17 cellular contexts compared by ENCODE assay signal in genomic region chr6:97280766-97281165, GRCh38. TPM values are rescaled to one million over a fixed set of nuclear protein-coding genes. Genes with fewer than 3 reads are reported as not detected.
DNase-seq lines count a peak whose midpoint lies in the region; FAIRE-seq and TF ChIP-seq lines count a peak whose summit lies in the region.
"Had no signal": no experiment of that assay in that cellular context is flagged by ENCODE, and none has a peak within 500 bp of the region (broad histone marks: within the 10 kb centered on the region; RNA-seq: fewer than 3 reads in every experiment).

No MANE protein-coding gene starts in this region.

- DNase-seq in GM23248, result no peak
- DNase-seq in hepatocyte (ENCODE audit: low spot score), result no peak
- no peak for DNase-seq in endothelial cell (ENCODE audit: low spot score)
- no peak for DNase-seq in neuronal stem cell (ENCODE audit: low spot score)
- DNase-seq in small intestine, result no peak
- no peak for DNase-seq in foreskin melanocyte
- DNase-seq: CD8-positive, alpha-beta T cell; NCI-H187 treated with DMSO at 0.1 percent for 48 hours; posterior cingulate gyrus; SIG-M5; stimulated activated CD4-positive, alpha-beta T cell treated with anti-CD3 and anti-CD28 coated beads, Interleukin-2, amount 100 ng/mL, for 24 hours had no signal

- no peak overlapping the region for H4K8ac ChIP-seq in neuronal stem cell (ENCODE audit: low read depth, low read length)

- H3K79me2 ChIP-seq in ACC112 (ENCODE audit: control insufficient read depth, insufficient read depth, low read length, unreplicated experiment), result peaks cover 23% of the 10 kb centered on the region
- peaks cover 15% of the 10 kb centered on the region for H3K79me2 ChIP-seq in GM23248 (ENCODE audit: insufficient read depth)
- peaks cover 49% of the 10 kb centered on the region for H3K79me2 ChIP-seq in SU-DHL-6 (ENCODE audit: insufficient read depth, low read length)
- peaks cover 17% of the 10 kb centered on the region for H3K79me2 ChIP-seq in hepatocyte

- H3K27ac ChIP-seq in ACC112 (ENCODE audit: low read depth, low read length), result no peak overlapping the region
- H3K27ac ChIP-seq in GM23248, result no peak overlapping the region
- no peak overlapping the region for H3K27ac ChIP-seq in SU-DHL-6 (ENCODE audit: low read depth, low read length)
- H3K27ac ChIP-seq in hepatocyte, result no peak overlapping the region
- no peak overlapping the region for H3K27ac ChIP-seq in neuronal stem cell (replicated peaks; ENCODE audit: low read length)
- H3K27ac ChIP-seq in small intestine (ENCODE audit: low read depth in 1 of 2, low read length in 1 of 2), result no peak overlapping the region
- H3K27ac ChIP-seq: esophagus muscularis mucosa, VCaP had no signal

- H3K4me2 ChIP-seq in GM23248 (ENCODE audit: unreplicated experiment) (peak overlapping the region; percentile 86), SU-DHL-6 (ENCODE audit: low read depth, low read length, poor library complexity, severe bottlenecking) (peak overlapping the region; percentile 96), hepatocyte (peak overlapping the region; percentile 89), neuronal stem cell (ENCODE audit: insufficient read depth, low read length, poor library complexity, severe bottlenecking) (no peak overlapping the region)

- H4K91ac ChIP-seq in neuronal stem cell (ENCODE audit: low read depth, low read length, poor library complexity), result no peak overlapping the region

- H3K9me2 ChIP-seq in GM23248 (ENCODE audit: insufficient read depth) (no peaks in the 10 kb centered on the region), SU-DHL-6 (replicated peaks; ENCODE audit: insufficient read depth, low read length) (no peaks in the 10 kb centered on the region), hepatocyte (replicated peaks; ENCODE audit: insufficient read depth) (no peaks in the 10 kb centered on the region)

- no peaks in the 10 kb centered on the region for H3K79me1 ChIP-seq in neuronal stem cell (ENCODE audit: low read depth, low read length)

- no peak overlapping the region for H3K18ac ChIP-seq in neuronal stem cell (ENCODE audit: low read length)

- no peak overlapping the region for H2BK15ac ChIP-seq in neuronal stem cell (ENCODE audit: low read length)

- no peak overlapping the region for H2AK5ac ChIP-seq in neuronal stem cell (ENCODE audit: low read depth, low read length)

- H3K27ac Mint-ChIP-seq in endothelial cell (ENCODE audit: unreplicated experiment), result no peak overlapping the region
- H3K27ac Mint-ChIP-seq: CD8-positive, alpha-beta T cell; stimulated activated memory B cell treated with anti-CD40 and anti-IgM and Interleukin-4, amounts not matched to agents 10 μg/mL and 1 μg/mL and 100 μg/mL, for 72 hours had no signal

- FAIRE-seq in small intestine (lab: Jason Lieb, UNC), result no peak

- H3K4me1 ChIP-seq in ACC112 (ENCODE audit: control insufficient read depth, insufficient read depth, low read length, unreplicated experiment) (peaks cover 13% of the 10 kb centered on the region), GM23248 (ENCODE audit: insufficient read depth) (peaks cover 5% of the 10 kb centered on the region; the same call in 1 of the 2 replicates), hepatocyte (ENCODE audit: insufficient read depth) (peaks cover 11% of the 10 kb centered on the region), neuronal stem cell (ENCODE audit: control insufficient read depth in 2 of 2, insufficient read depth in 1 of 2, low read depth in 1 of 2, low read length in 2 of 2) (peaks cover 3 to 5% of the 10 kb centered on the region in 2 donors), small intestine (ENCODE audit: control insufficient read depth in 2 of 2, insufficient read depth in 1 of 2, low read depth in 1 of 2, low read length in 1 of 2) (peaks cover 0 to 3% of the 10 kb centered on the region in 2 donors)

- no peaks in the 10 kb centered on the region for H4K20me1 ChIP-seq in GM23248 (ENCODE audit: insufficient read depth)
- peaks cover 3% of the 10 kb centered on the region; the same call in 1 of the 2 replicates for H4K20me1 ChIP-seq in SU-DHL-6 (ENCODE audit: low read depth, low read length)
- no peaks in the 10 kb centered on the region for H4K20me1 ChIP-seq in hepatocyte (ENCODE audit: insufficient read depth, poor library complexity, severe bottlenecking)

- H3K27me3 ChIP-seq in ACC112 (ENCODE audit: insufficient read depth, low read length) (no peaks in the 10 kb centered on the region), GM23248 (replicated peaks; ENCODE audit: insufficient read depth) (no peaks in the 10 kb centered on the region), SU-DHL-6 (ENCODE audit: low read length) (no peaks in the 10 kb centered on the region), hepatocyte (no peaks in the 10 kb centered on the region), neuronal stem cell (ENCODE audit: control insufficient read depth in 3 of 3, insufficient read depth in 3 of 3, low read depth in 1 of 3, low read length in 3 of 3) (no peaks in the 10 kb centered on the region), small intestine (ENCODE audit: control insufficient read depth in 2 of 2, insufficient read depth in 2 of 2, low read length in 2 of 2) (no peaks in the 10 kb centered on the region)
- H3K27me3 ChIP-seq: esophagus muscularis mucosa had no signal

- H3K9me3 ChIP-seq in GM23248 (ENCODE audit: low read depth) (no peaks in the 10 kb centered on the region), SU-DHL-6 (ENCODE audit: insufficient read depth, low read length) (no peaks in the 10 kb centered on the region), hepatocyte (ENCODE audit: low read depth) (no peaks in the 10 kb centered on the region), neuronal stem cell (replicated peaks in 1 of 2; ENCODE audit: control insufficient read depth in 2 of 2, insufficient read depth in 1 of 2, low read depth in 1 of 2, low read length in 2 of 2) (no peaks in the 10 kb centered on the region), small intestine (ENCODE audit: control insufficient read depth, low read depth) (no peaks in the 10 kb centered on the region)
- H3K9me3 ChIP-seq: esophagus muscularis mucosa had no signal

- no peak overlapping the region for H3K4ac ChIP-seq in neuronal stem cell (ENCODE audit: low read length)

- no peak overlapping the region for H3K4me3 Mint-ChIP-seq in endothelial cell (ENCODE audit: unreplicated experiment)

- no peak overlapping the region for H3K14ac ChIP-seq in neuronal stem cell (ENCODE audit: low read length)

- H2BK12ac ChIP-seq in neuronal stem cell (ENCODE audit: low read length), result no peak overlapping the region

- no peak overlapping the region for H3K23ac ChIP-seq in neuronal stem cell (ENCODE audit: low read depth, low read length, poor library complexity)

- H2AFZ ChIP-seq in ACC112 (ENCODE audit: low read length, unreplicated experiment) (no peak overlapping the region), GM23248 (0 out of 2 replicates have a peak overlapping the region, but pooled peaks have one; percentile 99), SU-DHL-6 (ENCODE audit: low read depth, low read length, severe bottlenecking) (no peak overlapping the region), hepatocyte (no peak overlapping the region), neuronal stem cell (ENCODE audit: low read length) (no peak overlapping the region)

- peaks cover 5% of the 10 kb centered on the region for H3K27me3 Mint-ChIP-seq in endothelial cell (ENCODE audit: unreplicated experiment)
- H3K27me3 Mint-ChIP-seq: stimulated activated memory B cell treated with anti-CD40 and anti-IgM and Interleukin-4, amounts not matched to agents 10 μg/mL and 1 μg/mL and 100 μg/mL, for 72 hours had no signal

- H3K36me3 ChIP-seq in ACC112 (ENCODE audit: insufficient read depth, low read length), result no peaks in the 10 kb centered on the region; the same call in 1 of the 2 replicates
- H3K36me3 ChIP-seq in GM23248 (ENCODE audit: low read depth), result no peaks in the 10 kb centered on the region
- H3K36me3 ChIP-seq in SU-DHL-6 (ENCODE audit: low read length), result peaks cover 38% of the 10 kb centered on the region; the same call in 1 of the 2 replicates
- no peaks in the 10 kb centered on the region for H3K36me3 ChIP-seq in hepatocyte (replicated peaks; ENCODE audit: insufficient read depth, low read depth)
- H3K36me3 ChIP-seq in neuronal stem cell (replicated peaks in 1 of 2; ENCODE audit: control insufficient read depth in 2 of 2, insufficient read depth in 2 of 2, low read length in 2 of 2), result peaks cover 10 to 62% of the 10 kb centered on the region in 2 donors
- peaks cover 0 to 3% of the 10 kb centered on the region in 2 donors for H3K36me3 ChIP-seq in small intestine (ENCODE audit: control insufficient read depth in 2 of 2, insufficient read depth in 2 of 2, low read length in 2 of 2)

- no peak for TF ChIP-seq CTCF in SU-DHL-6 (IDR thresholded peaks at IDR 0.05; ENCODE audit: insufficient read depth, low read length, poor library complexity, severe bottlenecking)
- TF ChIP-seq CTCF in hepatocyte (IDR thresholded peaks at IDR 0.05; ENCODE audit: poor library complexity), result no peak
- no peak for TF ChIP-seq CTCF in endothelial cell (IDR thresholded peaks at IDR 0.05; ENCODE audit: unreplicated experiment)

- H2BK5ac ChIP-seq in neuronal stem cell (ENCODE audit: low read length), result no peak overlapping the region

- in situ Hi-C loops in GM23248 (cut with MboI), result no loop called here

- 93 to 97% methylated on average over 1 of the region's 1 CpG for WGBS in GM23248 (ENCODE audit: low coverage in 1 of 2, low lambda C conversion rate in 2 of 2, missing lambda C conversion rate in 2 of 2), 2 experiments
- 92% methylated on average over 1 of the region's 1 CpG for WGBS in hepatocyte (ENCODE audit: low lambda C conversion rate, missing lambda C conversion rate)
- WGBS in neuronal stem cell (ENCODE audit: extremely low coverage in 2 of 2, insufficient read length in 2 of 2, insufficient replicate concordance in 1 of 2), 2 donors, result no CpG with 5 or more reads among the region's 1 CpG
- 78 to 92% (median 88%) methylated on average over 1 of the region's 1 CpG for WGBS in small intestine, 3 donors

- H3K4me1 Mint-ChIP-seq in endothelial cell (ENCODE audit: unreplicated experiment), result peaks cover 9% of the 10 kb centered on the region

- H3K36me3 Mint-ChIP-seq in endothelial cell (ENCODE audit: low read depth, unreplicated experiment), result peaks cover 5% of the 10 kb centered on the region

- no peak overlapping the region for H2BK120ac ChIP-seq in neuronal stem cell (ENCODE audit: low read depth, low read length)

- peak overlapping the region; percentile 99 for H3K4me3 ChIP-seq in ACC112 (ENCODE audit: low read depth, low read length)
- peak overlapping the region; percentile 96; the same call in 1 of the 2 replicates for H3K4me3 ChIP-seq in GM23248
- H3K4me3 ChIP-seq in SU-DHL-6 (ENCODE audit: insufficient read depth, low read length, poor library complexity, severe bottlenecking), result no peak overlapping the region
- H3K4me3 ChIP-seq in hepatocyte, result no peak overlapping the region
- peak overlapping the region in 1 of 2 donors; percentile 93 for H3K4me3 ChIP-seq in neuronal stem cell (ENCODE audit: low read length in 2 of 2)
- H3K4me3 ChIP-seq in small intestine (ENCODE audit: low read depth in 1 of 2, low read length in 2 of 2), result no peak overlapping the region
- H3K4me3 ChIP-seq: esophagus muscularis mucosa, lung had no signal

- H3K9ac ChIP-seq in GM23248, result peak overlapping the region; percentile 86; the same call in 1 of the 2 replicates
- peak overlapping the region; percentile 84; the same call in 1 of the 2 replicates for H3K9ac ChIP-seq in SU-DHL-6 (ENCODE audit: low read length)
- H3K9ac ChIP-seq in neuronal stem cell (ENCODE audit: low read depth, low read length, poor library complexity), result no peak overlapping the region

- H3F3A ChIP-seq in GM23248 (ENCODE audit: insufficient read depth) (no peaks in the 10 kb centered on the region), SU-DHL-6 (ENCODE audit: insufficient read depth) (no peaks in the 10 kb centered on the region)

- H3K9me3 Mint-ChIP-seq in endothelial cell (ENCODE audit: unreplicated experiment), result no peaks in the 10 kb centered on the region
- H3K9me3 Mint-ChIP-seq: CD8-positive, alpha-beta T cell; stimulated activated memory B cell treated with anti-CD40 and anti-IgM and Interleukin-4, amounts not matched to agents 10 μg/mL and 1 μg/mL and 100 μg/mL, for 72 hours had no signal

RNA-seq across cellular contexts. Expression of gene MMS22L, which starts 2.2 kb away (rescaled TPM):
- 12.9 and 14.8 TPM in 2 replicates for total RNA-seq in GM23248 (2014; rRNA removed; shearing (Covaris generic))
- polyA plus RNA-seq in GM23248 (2016; fragmentation: Nextera tagmentation; extraction: Ambion mirVana) (4.1 and 4.2 TPM in 2 replicates), hepatocyte (2.7 and 3.8 TPM in 2 replicates), small intestine (1 to 10 TPM in 2 of 3 donors, under 1 TPM in 1; 0.54 to 3.3 (median 1.8) TPM)
- total RNA-seq in hepatocyte (10.1 and 12.2 TPM in 2 replicates), endothelial cell (ENCODE audit: unreplicated experiment) (14.4 TPM)
- 14.4 TPM for polyA plus RNA-seq in neuronal stem cell (2013, experiment 1 of 2)
- 15.2 TPM for polyA plus RNA-seq in neuronal stem cell (2013, experiment 2 of 2)

Comparison
In these comparisons a context has a peak if more than half of its experiments do, and no peak if none do; other contexts are left out.
1. H3K4me3 ChIP-seq: peak in ACC112 (single experiment) and GM23248 (single experiment); none in SU-DHL-6 (single experiment), hepatocyte (single experiment) and small intestine (0 of 2).